In the genomic region with DNA sequence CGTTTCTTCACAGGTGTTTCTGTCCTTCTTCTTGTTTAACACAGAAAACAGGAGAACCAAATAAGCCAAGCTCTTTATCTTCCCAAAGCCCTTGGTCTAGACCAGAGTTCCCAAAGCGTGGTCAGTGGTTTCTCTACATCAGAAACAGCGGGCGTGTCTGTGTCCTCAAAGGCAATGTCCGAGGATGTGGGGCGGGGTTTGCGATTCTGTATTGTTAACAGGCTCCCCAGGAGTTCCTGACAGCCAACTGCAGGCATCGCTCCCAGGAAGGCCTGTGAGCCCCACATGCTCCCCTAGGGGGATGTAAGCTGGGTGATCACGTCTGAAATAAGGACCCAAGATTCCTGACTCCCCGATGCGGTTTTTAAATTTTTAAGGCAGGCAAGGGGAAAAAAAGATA, we compare ENCODE assay signal across 1 cellular context.
TF ChIP-seq lines count a peak whose summit lies in the region.

No MANE protein-coding gene starts in this region.

TF ChIP-seq in HepG2, 621 proteins besides CTCF, POLR2A, EP300 and RAD21:
- TF ChIP-seq NFKB2 (CRISPR knock-in tag; IDR thresholded peaks at IDR 0.05; ENCODE audit: borderline replicate concordance) = no peak
- no peak for TF ChIP-seq ZNF441 (CRISPR knock-in tag; IDR thresholded peaks at IDR 0.05; ENCODE audit: borderline replicate concordance)
- TF ChIP-seq, protein P1, sequence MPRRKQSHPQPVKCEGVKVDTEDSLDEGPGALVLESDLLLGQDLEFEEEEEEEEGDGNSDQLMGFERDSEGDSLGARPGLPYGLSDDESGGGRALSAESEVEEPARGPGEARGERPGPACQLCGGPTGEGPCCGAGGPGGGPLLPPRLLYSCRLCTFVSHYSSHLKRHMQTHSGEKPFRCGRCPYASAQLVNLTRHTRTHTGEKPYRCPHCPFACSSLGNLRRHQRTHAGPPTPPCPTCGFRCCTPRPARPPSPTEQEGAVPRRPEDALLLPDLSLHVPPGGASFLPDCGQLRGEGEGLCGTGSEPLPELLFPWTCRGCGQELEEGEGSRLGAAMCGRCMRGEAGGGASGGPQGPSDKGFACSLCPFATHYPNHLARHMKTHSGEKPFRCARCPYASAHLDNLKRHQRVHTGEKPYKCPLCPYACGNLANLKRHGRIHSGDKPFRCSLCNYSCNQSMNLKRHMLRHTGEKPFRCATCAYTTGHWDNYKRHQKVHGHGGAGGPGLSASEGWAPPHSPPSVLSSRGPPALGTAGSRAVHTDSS (CRISPR knock-in tag; conservative IDR thresholded peaks at IDR 0.05) = no peak
- TF ChIP-seq, protein P2, sequence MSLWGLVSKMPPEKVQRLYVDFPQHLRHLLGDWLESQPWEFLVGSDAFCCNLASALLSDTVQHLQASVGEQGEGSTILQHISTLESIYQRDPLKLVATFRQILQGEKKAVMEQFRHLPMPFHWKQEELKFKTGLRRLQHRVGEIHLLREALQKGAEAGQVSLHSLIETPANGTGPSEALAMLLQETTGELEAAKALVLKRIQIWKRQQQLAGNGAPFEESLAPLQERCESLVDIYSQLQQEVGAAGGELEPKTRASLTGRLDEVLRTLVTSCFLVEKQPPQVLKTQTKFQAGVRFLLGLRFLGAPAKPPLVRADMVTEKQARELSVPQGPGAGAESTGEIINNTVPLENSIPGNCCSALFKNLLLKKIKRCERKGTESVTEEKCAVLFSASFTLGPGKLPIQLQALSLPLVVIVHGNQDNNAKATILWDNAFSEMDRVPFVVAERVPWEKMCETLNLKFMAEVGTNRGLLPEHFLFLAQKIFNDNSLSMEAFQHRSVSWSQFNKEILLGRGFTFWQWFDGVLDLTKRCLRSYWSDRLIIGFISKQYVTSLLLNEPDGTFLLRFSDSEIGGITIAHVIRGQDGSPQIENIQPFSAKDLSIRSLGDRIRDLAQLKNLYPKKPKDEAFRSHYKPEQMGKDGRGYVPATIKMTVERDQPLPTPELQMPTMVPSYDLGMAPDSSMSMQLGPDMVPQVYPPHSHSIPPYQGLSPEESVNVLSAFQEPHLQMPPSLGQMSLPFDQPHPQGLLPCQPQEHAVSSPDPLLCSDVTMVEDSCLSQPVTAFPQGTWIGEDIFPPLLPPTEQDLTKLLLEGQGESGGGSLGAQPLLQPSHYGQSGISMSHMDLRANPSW (CRISPR knock-in tag; IDR thresholded peaks at IDR 0.05; ENCODE audit: borderline replicate concordance) = no peak
- no peak for TF ChIP-seq KMT2B (CRISPR knock-in tag; IDR thresholded peaks at IDR 0.05)
- no peak for TF ChIP-seq CCAR2 (optimal IDR thresholded peaks at IDR 0.05; ENCODE audit: low read depth, low read length)
- TF ChIP-seq ZNF264 (CRISPR knock-in tag; IDR thresholded peaks at IDR 0.05) = no peak
- no peak for TF ChIP-seq CENPT (CRISPR knock-in tag; IDR thresholded peaks at IDR 0.05; ENCODE audit: low read depth)
- TF ChIP-seq SRF (IDR thresholded peaks at IDR 0.05; ENCODE audit: low read depth, low read length) = no peak
- no peak for TF ChIP-seq MEF2D (CRISPR knock-in tag; IDR thresholded peaks at IDR 0.05)
